In genomic region chr1:16915627-16915973, GRCh38 we compare ENCODE assay signal across 10 cellular contexts. TPM values are rescaled to one million over a fixed set of nuclear protein-coding genes. Genes with fewer than 3 reads are reported as not detected.
A peak's percentile ranks its signal among the peaks of the same experiment; 100 is the strongest.
DNase-seq lines count a peak whose midpoint lies in the region; ATAC-seq, FAIRE-seq and TF ChIP-seq lines count a peak whose summit lies in the region.
"Had no signal": no experiment of that assay in that cellular context is flagged by ENCODE, and none has a peak within 500 bp of the region (broad histone marks: within the 10 kb centered on the region; RNA-seq: fewer than 3 reads in every experiment).

No MANE protein-coding gene starts in this region.

- in situ Hi-C loops in HepG2 (cut with HindIII; ENCODE audit: extremely low pct_ligation_motif_present, low pct_unique_long_range_greater_than_20kb), result no loop called here

- H3K4me3 ChIP-seq in HepG2 (replicated peaks in 1 of 3; ENCODE audit: insufficient read depth in 1 of 3, low read depth in 2 of 3, low read length in 3 of 3), result no peak overlapping the region
- no peak overlapping the region for H3K4me3 ChIP-seq in right lobe of liver

- no peak for ATAC-seq in HepG2
- no peak for ATAC-seq in right lobe of liver
- no peak for ATAC-seq in foreskin keratinocyte
- no peak for ATAC-seq in GM18517 (IDR thresholded peaks at IDR 0.05; ENCODE audit: unreplicated experiment)
- no peak for ATAC-seq in HG02981 (IDR thresholded peaks at IDR 0.05; ENCODE audit: unreplicated experiment)

- no peak overlapping the region for H3K9ac ChIP-seq in HepG2 (ENCODE audit: insufficient read depth, low read depth, low read length)

- H3K4me2 ChIP-seq in HepG2 (ENCODE audit: low read depth, low read length), result 0 out of 2 replicates have a peak overlapping the region, but pooled peaks have one; percentile 93

- H3K36me3 ChIP-seq in HepG2 (replicated peaks in 1 of 2; ENCODE audit: control insufficient read depth in 1 of 2, insufficient read depth in 2 of 2, low read length in 2 of 2) (no peaks in the 10 kb centered on the region), right lobe of liver (no peaks in the 10 kb centered on the region)

- no peak for FAIRE-seq in HepG2 (lab: Jason Lieb, UNC)

- no peak overlapping the region for H2AFZ ChIP-seq in HepG2 (ENCODE audit: low read length)

- H3K79me2 ChIP-seq in HepG2 (ENCODE audit: insufficient read depth, low read length), result no peaks in the 10 kb centered on the region

- H3K27me3 ChIP-seq in HepG2 (ENCODE audit: control insufficient read depth in 1 of 2, insufficient read depth in 2 of 2, low read length in 2 of 2), result no peaks in the 10 kb centered on the region
- H3K27me3 ChIP-seq in right lobe of liver, result no peaks in the 10 kb centered on the region
- no peaks in the 10 kb centered on the region for H3K27me3 ChIP-seq in foreskin keratinocyte

- H3K4me1 ChIP-seq in HepG2 (ENCODE audit: insufficient read depth, low read length), result peaks cover 39% of the 10 kb centered on the region
- peaks cover 0 to 15% (median 2%) of the 10 kb centered on the region in 4 donors for H3K4me1 ChIP-seq in right lobe of liver
- no peaks in the 10 kb centered on the region for H3K4me1 ChIP-seq in foreskin keratinocyte

- no TSS peak for BruUV-seq in HepG2 (replicated peaks; lab: Mats Ljungman, UMichigan)

- intact Hi-C loops in HepG2 (cut with micrococcal nuclease; ENCODE audit: unreplicated experiment), result no loop called here
- intact Hi-C loops in right lobe of liver (cut with DNase I), result no loop called here

- TF ChIP-seq RAD21 in HepG2 (CRISPR knock-in tag; IDR thresholded peaks at IDR 0.05), result no peak

- no peak for TF ChIP-seq POLR2A in HepG2 (IDR thresholded peaks at IDR 0.05; ENCODE audit: insufficient read depth in 1 of 2, low read depth in 2 of 2, low read length in 2 of 2)
- TF ChIP-seq POLR2A in right lobe of liver (IDR thresholded peaks at IDR 0.05), result no peak

- no peaks in the 10 kb centered on the region for H3K9me3 ChIP-seq in HepG2 (ENCODE audit: low read length)
- H3K9me3 ChIP-seq in right lobe of liver, result no peaks in the 10 kb centered on the region

- H3K27ac ChIP-seq in HepG2 (ENCODE audit: extremely low read length, insufficient read depth, low read length) (no peak overlapping the region), right lobe of liver (no peak overlapping the region), foreskin keratinocyte (no peak overlapping the region)

- POLR2A ChIA-PET in HepG2 (lab: Yijun Ruan, JAX), result interaction anchor here (1.6 kb wide), 1 partner anchor 10 kb away, joined by 3 read pairs; no protein-coding TSS in a partner anchor

- H4K20me1 ChIP-seq in HepG2 (ENCODE audit: insufficient read depth, low read length), result no peaks in the 10 kb centered on the region

- DNase-seq in HepG2 (ENCODE audit: low spot score) (no peak), right lobe of liver (no peak), SKM-1 (lab: John Stamatoyannopoulos, UW; ENCODE audit: unreplicated experiment) (peak; percentile 31), foreskin keratinocyte (no peak), ureter (ENCODE audit: low spot score) (no peak), DMS153 (lab: John Stamatoyannopoulos, UW) (no peak)
- DNase-seq: NCI-H1930 had no signal

- CTCF ChIA-PET in HepG2 (lab: Yijun Ruan, JAX; ENCODE audit: low intra/inter-chr PET ratio, low total read pairs), result no interaction called here

- TF ChIP-seq CTCF in HepG2 (CRISPR knock-in tag; IDR thresholded peaks at IDR 0.05) (peak; percentile 17), right lobe of liver (IDR thresholded peaks at IDR 0.05) (no peak), foreskin keratinocyte (conservative IDR thresholded peaks at IDR 0.05) (peak; percentile 42)

- TF ChIP-seq EP300 in HepG2 (IDR thresholded peaks at IDR 0.05; ENCODE audit: low read depth in 2 of 2, low read length in 2 of 2) (no peak), HepG2 (CRISPR knock-in tag; IDR thresholded peaks at IDR 0.05; ENCODE audit: borderline replicate concordance) (no peak)

- WGBS in HepG2 (ENCODE audit: low lambda C conversion rate), result 75% methylated on average over 4 of the region's 4 CpGs
- 75% methylated on average over 3 of the region's 4 CpGs for WGBS in right lobe of liver (ENCODE audit: insufficient coverage, low coverage, low lambda C conversion rate, missing lambda C conversion rate)

TF ChIP-seq in HepG2, 621 proteins besides CTCF, POLR2A, EP300 and RAD21:
- TF ChIP-seq ZBTB25 (CRISPR knock-in tag; IDR thresholded peaks at IDR 0.05), result no peak
- peak; percentile 68 for TF ChIP-seq ZNF362 (CRISPR knock-in tag; IDR thresholded peaks at IDR 0.05; ENCODE audit: borderline replicate concordance)

RNA-seq across cellular contexts. Expression of gene CROCC, which starts 6.1 kb away (rescaled TPM):
- total RNA-seq in HepG2 (2016; rRNA removed; fragmentation: Illumina TruSeq; extraction: Trizol) (2.6 and 7.8 TPM in 2 replicates), right lobe of liver (10 to 100 TPM in 3 of 6 experiments, 1 to 10 TPM in 3; 6.5 to 12.7 (median 9.4) TPM), foreskin keratinocyte (17.1 and 17.2 TPM in 2 replicates), ureter (38.5 TPM)
- total RNA-seq in HepG2 (2016; cell fraction: cytosol; rRNA removed; fragmentation: Illumina TruSeq; extraction: Trizol; ENCODE audit: low read depth), result 3.6 and 4.0 TPM in 2 replicates
- total RNA-seq in HepG2 (2016; cell fraction: insoluble cytoplasmic fraction; rRNA removed; fragmentation: Illumina TruSeq; extraction: Trizol), result 2.9 and 8.4 TPM in 2 replicates
- 2.6 and 3.1 TPM in 2 replicates for total RNA-seq in HepG2 (2016; cell fraction: membrane; rRNA removed; fragmentation: Illumina TruSeq; extraction: Trizol)
- total RNA-seq in HepG2 (2016; cell fraction: nucleus; rRNA removed; fragmentation: Illumina TruSeq; extraction: Trizol), result 8.6 and 11.9 TPM in 2 replicates
- polyA plus RNA-seq in HepG2 (2011; rRNA removed) (15.5 and 16.6 TPM in 2 replicates), foreskin keratinocyte (8.1 and 8.8 TPM in 2 replicates)
- polyA plus RNA-seq in HepG2 (2011; cell fraction: cytosol; rRNA removed), result 3.4 and 5.7 TPM in 2 replicates
- polyA plus RNA-seq in HepG2 (2011; cell fraction: nucleus; rRNA removed), result 81.7 and 94.3 TPM in 2 replicates
- polyA plus RNA-seq in HepG2 (2012), result 6.3 and 6.8 TPM in 2 replicates
- polyA plus RNA-seq in HepG2 (2016; cell fraction: cytosol; fragmentation: Illumina TruSeq; extraction: Trizol; ENCODE audit: low read depth), result 0.84 and 0.97 TPM in 2 replicates
- 2.3 and 2.7 TPM in 2 replicates for polyA plus RNA-seq in HepG2 (2016; cell fraction: insoluble cytoplasmic fraction; fragmentation: Illumina TruSeq; extraction: Trizol; ENCODE audit: low read depth)
- polyA plus RNA-seq in HepG2 (2016; cell fraction: membrane; fragmentation: Illumina TruSeq; extraction: Trizol; ENCODE audit: low read depth), result 1.2 and 1.7 TPM in 2 replicates
- polyA plus RNA-seq in HepG2 (2016; cell fraction: nucleus; fragmentation: Illumina TruSeq; extraction: Trizol; ENCODE audit: insufficient read depth, low read depth), result 42.1 and 44.2 TPM in 2 replicates
- 18.9 and 23.5 TPM in 2 replicates for polyA minus RNA-seq in HepG2 (2011; rRNA and poly(A)+ RNA removed; ENCODE audit: low replicate concordance)
- polyA minus RNA-seq in HepG2 (2011; cell fraction: cytosol; rRNA and poly(A)+ RNA removed), result 3.0 and 3.3 TPM in 2 replicates
- 22.1 and 23.3 TPM in 2 replicates for polyA minus RNA-seq in HepG2 (2011; cell fraction: nucleus; rRNA and poly(A)+ RNA removed)

RNA-seq across cellular contexts. Expression of gene RNU1-2, which starts 19.8 kb away (rescaled TPM):
- total RNA-seq in HepG2 (2016; rRNA removed; fragmentation: Illumina TruSeq; extraction: Trizol) (859 and 11,018 TPM in 2 replicates), right lobe of liver (1,000 to 10,000 TPM in 3 of 6 experiments, 100 to 1,000 TPM in 1, under 1 TPM in 2; under 0.01 to 3,377 (median 977) TPM), foreskin keratinocyte (2,556 and 4,441 TPM in 2 replicates), ureter (1,626 TPM)
- total RNA-seq in HepG2 (2016; cell fraction: cytosol; rRNA removed; fragmentation: Illumina TruSeq; extraction: Trizol; ENCODE audit: low read depth), result 16,281 and 17,236 TPM in 2 replicates
- total RNA-seq in HepG2 (2016; cell fraction: insoluble cytoplasmic fraction; rRNA removed; fragmentation: Illumina TruSeq; extraction: Trizol), result 1,309 and 10,613 TPM in 2 replicates
- total RNA-seq in HepG2 (2016; cell fraction: membrane; rRNA removed; fragmentation: Illumina TruSeq; extraction: Trizol), result 2,848 and 3,475 TPM in 2 replicates
- total RNA-seq in HepG2 (2016; cell fraction: nucleus; rRNA removed; fragmentation: Illumina TruSeq; extraction: Trizol), result 52,466 and 64,417 TPM in 2 replicates
- polyA plus RNA-seq in HepG2 (2011; rRNA removed) (under 0.01 TPM in 2 replicates), foreskin keratinocyte (not detected in 2 replicates)
- polyA plus RNA-seq in HepG2 (2011; cell fraction: cytosol; rRNA removed), result under 0.01 TPM in 2 replicates
- under 0.01 TPM in 2 replicates for polyA plus RNA-seq in HepG2 (2011; cell fraction: nucleus; rRNA removed)
- 78.2 TPM in 1 of 2 replicates, not detected in the other for polyA plus RNA-seq in HepG2 (2012)
- polyA plus RNA-seq in HepG2 (2016; cell fraction: cytosol; fragmentation: Illumina TruSeq; extraction: Trizol; ENCODE audit: low read depth), result 27.3 and 44.4 TPM in 2 replicates
- polyA plus RNA-seq in HepG2 (2016; cell fraction: insoluble cytoplasmic fraction; fragmentation: Illumina TruSeq; extraction: Trizol; ENCODE audit: low read depth), result not detected in 2 replicates
- polyA plus RNA-seq in HepG2 (2016; cell fraction: membrane; fragmentation: Illumina TruSeq; extraction: Trizol; ENCODE audit: low read depth), result not detected in 2 replicates
- 32.8 TPM in 1 of 2 replicates, not detected in the other for polyA plus RNA-seq in HepG2 (2016; cell fraction: nucleus; fragmentation: Illumina TruSeq; extraction: Trizol; ENCODE audit: insufficient read depth, low read depth)
- 12,820 and 15,604 TPM in 2 replicates for polyA minus RNA-seq in HepG2 (2011; rRNA and poly(A)+ RNA removed; ENCODE audit: low replicate concordance)
- polyA minus RNA-seq in HepG2 (2011; cell fraction: cytosol; rRNA and poly(A)+ RNA removed), result 90,102 and 105,040 TPM in 2 replicates
- polyA minus RNA-seq in HepG2 (2011; cell fraction: nucleus; rRNA and poly(A)+ RNA removed), result 42,574 and 58,030 TPM in 2 replicates
- polyA plus RNA-seq: esophagus had no signal

Comparison
In these comparisons a context has a peak if more than half of its experiments do, and no peak if none do; other contexts are left out.
1. CTCF ChIP-seq: peak in HepG2 (single experiment) and foreskin keratinocyte (single experiment); none in right lobe of liver (0 of 4).